Comparison of ENCODE assay signal across 25 cellular contexts in genomic region chr10:129940617-129941198, GRCh38. TPM values are rescaled to one million over a fixed set of nuclear protein-coding genes. Genes with fewer than 3 reads are reported as not detected.
"Had no signal": no experiment of that assay in that cellular context is flagged by ENCODE, and none has a peak within 500 bp of the region (broad histone marks: within the 10 kb centered on the region; RNA-seq: fewer than 3 reads in every experiment).

No MANE protein-coding gene starts in this region.

- H3K27me3 ChIP-seq: heart right ventricle, suprapubic skin, tibial nerve had no signal

- H3K4me1 ChIP-seq: esophagus squamous epithelium, suprapubic skin had no signal

- H3K4me3 Mint-ChIP-seq: activated B cell treated with CpG ODN at 0.5 μM for 24 hours; activated CD4-positive, alpha-beta T cell treated with anti-CD3 and anti-CD28 coated beads for 36 hours; activated naive CD4-positive, alpha-beta T cell treated with anti-CD3 and anti-CD28 coated beads, Interleukin-2, amount 10 ng/mL, durations not matched to agents 7 days and 5 days; activated T-cell treated with anti-CD3 and anti-CD28 coated beads, Interleukin-2, amount 50 U/mL, for 24 hours; endodermal cell; natural killer cell; stimulated activated naive CD8-positive, alpha-beta T cell treated with anti-CD3 and anti-CD28 coated beads, Interleukin-15, amount 100 ng/mL, for 72 hours; T-helper 17 cell had no signal

- H3K27ac Mint-ChIP-seq: activated B cell treated with CpG ODN at 0.5 μM for 24 hours; activated CD4-positive, alpha-beta T cell treated with anti-CD3 and anti-CD28 coated beads for 36 hours; activated naive CD4-positive, alpha-beta T cell treated with anti-CD3 and anti-CD28 coated beads, Interleukin-2, amount 10 ng/mL, durations not matched to agents 7 days and 5 days; activated T-cell treated with anti-CD3 and anti-CD28 coated beads, Interleukin-2, amount 50 U/mL, for 24 hours; endodermal cell; natural killer cell; T-helper 17 cell had no signal

- H3K9me3 ChIP-seq: esophagus squamous epithelium, heart right ventricle, suprapubic skin, tibial nerve had no signal

- ATAC-seq: activated CD4-positive, alpha-beta T cell treated with anti-CD3 and anti-CD28 coated beads for 36 hours; heart right ventricle; left cardiac atrium; natural killer cell; stimulated activated naive CD8-positive, alpha-beta T cell treated with anti-CD3 and anti-CD28 coated beads, Interleukin-15, amount 100 ng/mL, for 72 hours; T-helper 17 cell had no signal

- H3K4me1 Mint-ChIP-seq: activated B cell treated with CpG ODN at 0.5 μM for 24 hours; activated CD4-positive, alpha-beta T cell treated with anti-CD3 and anti-CD28 coated beads for 36 hours; activated naive CD4-positive, alpha-beta T cell treated with anti-CD3 and anti-CD28 coated beads, Interleukin-2, amount 10 ng/mL, durations not matched to agents 7 days and 5 days; natural killer cell; stimulated activated naive CD8-positive, alpha-beta T cell treated with anti-CD3 and anti-CD28 coated beads, Interleukin-15, amount 100 ng/mL, for 72 hours; T-helper 17 cell had no signal

- DNase-seq: activated B cell treated with CpG ODN at 0.5 μM for 24 hours; activated CD4-positive, alpha-beta T cell treated with anti-CD3 and anti-CD28 coated beads for 36 hours; activated CD4-positive, alpha-beta T cell treated with anti-CD3 and anti-CD28 coated beads, Interleukin-2, amount 50 U/mL, for 4 hours; activated CD8-positive, alpha-beta memory T cell treated with anti-CD3 and anti-CD28 coated beads for 24 hours; activated CD8-positive, alpha-beta memory T cell treated with anti-CD3 and anti-CD28 coated beads, Interleukin-2, amount 50 U/mL, for 4 hours; activated naive CD4-positive, alpha-beta T cell treated with anti-CD3 and anti-CD28 coated beads, Interleukin-2, amount 10 ng/mL, durations not matched to agents 7 days and 5 days; activated T-cell treated with anti-CD3 and anti-CD28 coated beads, Interleukin-2, amount 50 U/mL, for 24 hours; amygdala; cortex of kidney; endodermal cell; esophagus squamous epithelium; heart right ventricle; islet precursor cell; left cardiac atrium; midbrain; natural killer cell; nucleus accumbens; retina; stimulated activated CD4-positive, alpha-beta T cell treated with anti-CD3 and anti-CD28 coated beads, Interleukin-1b, Interleukin-23, amount 100 ng/mL, for 48 hours; stimulated activated naive CD8-positive, alpha-beta T cell treated with anti-CD3 and anti-CD28 coated beads, Interleukin-15, amount 100 ng/mL, for 72 hours; SW 1271; T-helper 17 cell had no signal

- H3K4me3 ChIP-seq: esophagus squamous epithelium, heart right ventricle, lung, suprapubic skin, tibial nerve had no signal

- H3K9me3 Mint-ChIP-seq: activated B cell treated with CpG ODN at 0.5 μM for 24 hours; activated naive CD4-positive, alpha-beta T cell treated with anti-CD3 and anti-CD28 coated beads, Interleukin-2, amount 10 ng/mL, durations not matched to agents 7 days and 5 days; activated T-cell treated with anti-CD3 and anti-CD28 coated beads, Interleukin-2, amount 50 U/mL, for 24 hours; endodermal cell; natural killer cell; stimulated activated naive CD8-positive, alpha-beta T cell treated with anti-CD3 and anti-CD28 coated beads, Interleukin-15, amount 100 ng/mL, for 72 hours had no signal

- H3K36me3 Mint-ChIP-seq: activated naive CD4-positive, alpha-beta T cell treated with anti-CD3 and anti-CD28 coated beads, Interleukin-2, amount 10 ng/mL, durations not matched to agents 7 days and 5 days; natural killer cell had no signal

- H3K36me3 ChIP-seq: esophagus squamous epithelium, heart right ventricle, suprapubic skin, tibial nerve had no signal

- H3K27ac ChIP-seq: esophagus squamous epithelium, suprapubic skin had no signal

RNA-seq across cellular contexts. Expression of gene EBF3, which starts 23.4 kb away (rescaled TPM):
- total RNA-seq: activated B cell treated with CpG ODN at 0.5 μM for 24 hours; activated CD4-positive, alpha-beta T cell treated with anti-CD3 and anti-CD28 coated beads for 36 hours; natural killer cell; T-helper 17 cell had no signal
